ENCODE assay signal across 6 cellular contexts in genomic region chr2:131420751-131421150, GRCh38. TPM values are rescaled to one million over a fixed set of nuclear protein-coding genes. Genes with fewer than 3 reads are reported as not detected.
"Had no signal": no experiment of that assay in that cellular context is flagged by ENCODE, and none has a peak within 500 bp of the region (broad histone marks: within the 10 kb centered on the region; RNA-seq: fewer than 3 reads in every experiment).

No MANE protein-coding gene starts in this region.

RNA-seq across cellular contexts. Expression of gene TUBA3D, which starts 55.2 kb away (rescaled TPM):
- total RNA-seq: GM23338, H4, H9, HepG2, HT-29 had no signal
- polyA plus RNA-seq: HepG2, IgD-negative memory B cell had no signal

RNA-seq across cellular contexts. Expression of gene RAB6D, which starts 56.8 kb away (rescaled TPM):
- total RNA-seq: GM23338, H4, H9, HepG2 had no signal
- polyA plus RNA-seq: IgD-negative memory B cell had no signal
